In the genomic region with DNA sequence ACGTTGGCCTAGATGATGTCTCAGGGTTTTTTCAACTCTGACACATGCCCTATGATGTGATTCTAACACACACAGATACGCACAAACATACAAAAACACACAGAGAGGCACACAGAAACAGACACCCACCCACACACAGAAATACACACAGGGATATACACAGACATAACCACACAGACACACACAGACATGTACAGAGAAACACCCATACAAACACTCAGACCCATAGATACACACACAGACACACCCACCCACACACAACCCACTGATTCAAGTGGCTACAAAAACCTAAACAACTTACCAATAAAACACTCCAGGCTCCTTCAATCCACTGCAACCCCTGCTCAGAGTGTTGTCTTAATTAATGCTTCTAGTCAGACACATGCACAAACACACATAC, we compare ENCODE assay signal across 29 cellular contexts.
"Had no signal": no experiment of that assay in that cellular context is flagged by ENCODE, and none has a peak within 500 bp of the region (broad histone marks: within the 10 kb centered on the region; RNA-seq: fewer than 3 reads in every experiment).

No MANE protein-coding gene starts in this region.

- H3K4me3 Mint-ChIP-seq: naive thymus-derived CD8-positive, alpha-beta T cell; natural killer cell treated with Interleukin-12 subunit alpha and Interleukin-12 subunit beta and Interleukin-15 and Interleukin-18, amount 100 ng/mL, for 72 hours; nephron progenitor cell; neural crest cell; stimulated activated effector memory CD8-positive, alpha-beta T cell treated with anti-CD3 and anti-CD28 coated beads, Interleukin-12 subunit alpha, Interleukin-12 subunit beta, amount 100 ng/mL, for 72 hours; stimulated activated naive B cell treated with anti-CD40 and anti-IgM and Interleukin-4, amounts not matched to agents 10 μg/mL and 1 μg/mL and 100 μg/mL, for 72 hours; stimulated activated naive CD8-positive, alpha-beta T cell treated with anti-CD3 and anti-CD28 coated beads, Interleukin-15, Interleukin-2, amounts not matched to agents 100 ng/mL and 50 ng/mL, for 24 hours; type B pancreatic cell had no signal

- DNase-seq: naive thymus-derived CD8-positive, alpha-beta T cell; nephron progenitor cell; occipital lobe; ovary; posterior cingulate gyrus; psoas muscle; right cardiac atrium; right lobe of liver; sigmoid colon; small intestine; stimulated activated CD4-positive, alpha-beta T cell treated with anti-CD3 and anti-CD28 coated beads, Interleukin-15, amount 100 ng/mL, for 24 hours; stimulated activated CD4-positive, alpha-beta T cell treated with anti-CD3 and anti-CD28 coated beads, Interleukin-2, amount 100 ng/mL, for 24 hours; stimulated activated CD4-positive, alpha-beta T cell treated with anti-CD3 and anti-CD28 coated beads, Interleukin-2, amount 100 ng/mL, for 48 hours; stimulated activated CD4-positive, alpha-beta T cell treated with anti-CD3 and anti-CD28 coated beads, Interleukin-4, amount 100 ng/mL, for 24 hours; stimulated activated naive B cell treated with anti-CD40 and anti-IgM and Interleukin-4, amounts not matched to agents 10 μg/mL and 1 μg/mL and 100 μg/mL, for 72 hours; stimulated activated naive CD4-positive, alpha-beta T cell treated with Interleukin-2 at 50 U/mL for 16 hours; stomach; thyroid gland; upper lobe of right lung; uterus had no signal

- H3K36me3 ChIP-seq: ovary, right lobe of liver, sigmoid colon, stomach, thoracic aorta, thyroid gland, tibial nerve, upper lobe of right lung, uterus had no signal

- H3K9ac ChIP-seq: parathyroid adenoma had no signal

- H3K79me2 ChIP-seq: parathyroid adenoma had no signal

- H3K9me3 ChIP-seq: ovary, psoas muscle, right lobe of liver, sigmoid colon, stomach, thoracic aorta, thyroid gland, tibial nerve, upper lobe of right lung, uterus had no signal

- H3K9me3 Mint-ChIP-seq: naive thymus-derived CD8-positive, alpha-beta T cell; natural killer cell treated with Interleukin-12 subunit alpha and Interleukin-12 subunit beta and Interleukin-15 and Interleukin-18, amount 100 ng/mL, for 72 hours; nephron progenitor cell; neural crest cell; stimulated activated effector memory CD8-positive, alpha-beta T cell treated with anti-CD3 and anti-CD28 coated beads, Interleukin-12 subunit alpha, Interleukin-12 subunit beta, amount 100 ng/mL, for 72 hours; stimulated activated naive B cell treated with anti-CD40 and anti-IgM and Interleukin-4, amounts not matched to agents 10 μg/mL and 1 μg/mL and 100 μg/mL, for 72 hours; stimulated activated naive CD8-positive, alpha-beta T cell treated with anti-CD3 and anti-CD28 coated beads, Interleukin-15, Interleukin-2, amounts not matched to agents 100 ng/mL and 50 ng/mL, for 24 hours; type B pancreatic cell had no signal

- H3K27ac Mint-ChIP-seq: naive thymus-derived CD8-positive, alpha-beta T cell; natural killer cell treated with Interleukin-12 subunit alpha and Interleukin-12 subunit beta and Interleukin-15 and Interleukin-18, amount 100 ng/mL, for 72 hours; nephron progenitor cell; progenitor cell of endocrine pancreas; stimulated activated effector memory CD8-positive, alpha-beta T cell treated with anti-CD3 and anti-CD28 coated beads, Interleukin-12 subunit alpha, Interleukin-12 subunit beta, amount 100 ng/mL, for 72 hours; stimulated activated naive B cell treated with anti-CD40 and anti-IgM and Interleukin-4, amounts not matched to agents 10 μg/mL and 1 μg/mL and 100 μg/mL, for 72 hours; stimulated activated naive CD8-positive, alpha-beta T cell treated with anti-CD3 and anti-CD28 coated beads, Interleukin-15, Interleukin-2, amounts not matched to agents 100 ng/mL and 50 ng/mL, for 24 hours; type B pancreatic cell had no signal

- ATAC-seq: naive thymus-derived CD8-positive, alpha-beta T cell; psoas muscle; right cardiac atrium; right lobe of liver; stimulated activated effector memory CD8-positive, alpha-beta T cell treated with anti-CD3 and anti-CD28 coated beads, Interleukin-12 subunit alpha, Interleukin-12 subunit beta, amount 100 ng/mL, for 72 hours; stimulated activated naive B cell treated with anti-CD40 and anti-IgM and Interleukin-4, amounts not matched to agents 10 μg/mL and 1 μg/mL and 100 μg/mL, for 72 hours had no signal

- H2AFZ ChIP-seq: parathyroid adenoma had no signal

- H3K36me3 Mint-ChIP-seq: naive thymus-derived CD8-positive, alpha-beta T cell; natural killer cell treated with Interleukin-12 subunit alpha and Interleukin-12 subunit beta and Interleukin-15 and Interleukin-18, amount 100 ng/mL, for 72 hours; stimulated activated effector memory CD8-positive, alpha-beta T cell treated with anti-CD3 and anti-CD28 coated beads, Interleukin-12 subunit alpha, Interleukin-12 subunit beta, amount 100 ng/mL, for 72 hours; stimulated activated naive B cell treated with anti-CD40 and anti-IgM and Interleukin-4, amounts not matched to agents 10 μg/mL and 1 μg/mL and 100 μg/mL, for 72 hours; type B pancreatic cell had no signal

- H3K4me3 ChIP-seq: ovary, psoas muscle, right lobe of liver, sigmoid colon, stomach, thoracic aorta, thyroid gland, tibial nerve, upper lobe of right lung, uterus had no signal

- H3K27me3 ChIP-seq: ovary, right lobe of liver, sigmoid colon, thyroid gland, tibial nerve, upper lobe of right lung, uterus had no signal

- H3K4me1 Mint-ChIP-seq: stimulated activated effector memory CD8-positive, alpha-beta T cell treated with anti-CD3 and anti-CD28 coated beads, Interleukin-12 subunit alpha, Interleukin-12 subunit beta, amount 100 ng/mL, for 72 hours; stimulated activated naive B cell treated with anti-CD40 and anti-IgM and Interleukin-4, amounts not matched to agents 10 μg/mL and 1 μg/mL and 100 μg/mL, for 72 hours had no signal

- H3K27ac ChIP-seq: ovary, parathyroid adenoma, psoas muscle, right lobe of liver, sigmoid colon, stomach, thoracic aorta, thyroid gland, tibial nerve, upper lobe of right lung, uterus had no signal

- FAIRE-seq: small intestine had no signal

- H3K4me1 ChIP-seq: parathyroid adenoma, psoas muscle, right lobe of liver, sigmoid colon, stomach, thyroid gland, tibial nerve, upper lobe of right lung, uterus had no signal
